In genomic region chr1:162062542-162063015, GRCh38 we compare ENCODE assay signal across 1 cellular context.
TF ChIP-seq lines count a peak whose summit lies in the region.

No MANE protein-coding gene starts in this region.

TF ChIP-seq in HEK293, 187 proteins besides CTCF, POLR2A, EP300 and RAD21 (continued from another document and continues in another):
- TF ChIP-seq ZNF398 (tag by site-specific recombination; IDR thresholded peaks at IDR 0.05), result peak; percentile 29; the same call in 1 of the 2 replicates
- TF ChIP-seq ZFP69B (tag by site-specific recombination; IDR thresholded peaks at IDR 0.05), result peak; percentile 61
- TF ChIP-seq ZNF704 (tag by site-specific recombination; IDR thresholded peaks at IDR 0.05), result no peak
- TF ChIP-seq ZNF596 (tag by site-specific recombination; IDR thresholded peaks at IDR 0.05), result no peak; the same call in 1 of the 2 replicates
- TF ChIP-seq SP2 (tag by site-specific recombination; IDR thresholded peaks at IDR 0.05), result no peak
- TF ChIP-seq ZNF548 (tag by site-specific recombination; IDR thresholded peaks at IDR 0.05), result no peak
- TF ChIP-seq ZNF626 (tag by site-specific recombination; IDR thresholded peaks at IDR 0.05), result no peak
- no peak for TF ChIP-seq ZNF146 (tag by site-specific recombination; IDR thresholded peaks at IDR 0.05)
- TF ChIP-seq ZNF350 (tag by site-specific recombination; IDR thresholded peaks at IDR 0.05), result no peak
- peak; percentile 96 for TF ChIP-seq PRDM4 (tag by site-specific recombination; IDR thresholded peaks at IDR 0.05)
- TF ChIP-seq ZNF837 (tag by site-specific recombination; IDR thresholded peaks at IDR 0.05), result no peak
- TF ChIP-seq ZBTB6 (tag by site-specific recombination; IDR thresholded peaks at IDR 0.05), result no peak
- no peak for TF ChIP-seq ZNF324 (tag by site-specific recombination; IDR thresholded peaks at IDR 0.05)
- peak; percentile 87 for TF ChIP-seq ZNF843 (tag by site-specific recombination; IDR thresholded peaks at IDR 0.05)
- no peak for TF ChIP-seq ZNF660 (tag by site-specific recombination; IDR thresholded peaks at IDR 0.05)
- no peak for TF ChIP-seq ZNF221 (tag by site-specific recombination; IDR thresholded peaks at IDR 0.05; ENCODE audit: borderline replicate concordance)
- no peak for TF ChIP-seq ELK4 (IDR thresholded peaks at IDR 0.05; ENCODE audit: borderline replicate concordance, low read depth, low read length)
- no peak for TF ChIP-seq BCL11B (tag by site-specific recombination; IDR thresholded peaks at IDR 0.05; ENCODE audit: low read depth)
- no peak for TF ChIP-seq ZBTB21 (tag by site-specific recombination; IDR thresholded peaks at IDR 0.05)
- peak; percentile 57 for TF ChIP-seq WT1 (tag by site-specific recombination; IDR thresholded peaks at IDR 0.05)
- TF ChIP-seq ZNF169 (tag by site-specific recombination; IDR thresholded peaks at IDR 0.05), result no peak
- TF ChIP-seq OSR2 (tag by site-specific recombination; IDR thresholded peaks at IDR 0.05), result peak; percentile 51; the same call in 1 of the 2 replicates
- TF ChIP-seq ZNF140 (tag by site-specific recombination; IDR thresholded peaks at IDR 0.05), result no peak
- peak; percentile 78 for TF ChIP-seq ZNF768 (tag by site-specific recombination; IDR thresholded peaks at IDR 0.05)
- TF ChIP-seq ZNF19 (tag by site-specific recombination; IDR thresholded peaks at IDR 0.05; ENCODE audit: low read depth), result no peak
- TF ChIP-seq ZNF561 (tag by site-specific recombination; IDR thresholded peaks at IDR 0.05; ENCODE audit: borderline replicate concordance), result peak; percentile 94
- no peak for TF ChIP-seq MYNN (tag by site-specific recombination; IDR thresholded peaks at IDR 0.05; ENCODE audit: borderline replicate concordance)
- no peak for TF ChIP-seq ZNF747 (tag by site-specific recombination; IDR thresholded peaks at IDR 0.05)
- no peak for TF ChIP-seq AEBP2 (tag by site-specific recombination; IDR thresholded peaks at IDR 0.05; ENCODE audit: borderline replicate concordance)
- TF ChIP-seq ZNF433 (tag by site-specific recombination; IDR thresholded peaks at IDR 0.05; ENCODE audit: low read depth), result no peak
- peak; percentile 69; the same call in 1 of the 2 replicates for TF ChIP-seq ZBTB48 (tag by site-specific recombination; IDR thresholded peaks at IDR 0.05)
- TF ChIP-seq MEIS1 (CRISPR knock-in tag; IDR thresholded peaks at IDR 0.05; ENCODE audit: borderline replicate concordance), result no peak
- TF ChIP-seq ZSCAN23 (tag by site-specific recombination; IDR thresholded peaks at IDR 0.05), result no peak
- no peak for TF ChIP-seq ZNF23 (tag by site-specific recombination; IDR thresholded peaks at IDR 0.05; ENCODE audit: borderline replicate concordance)
- no peak for TF ChIP-seq ZNF670 (tag by site-specific recombination; IDR thresholded peaks at IDR 0.05; ENCODE audit: low read depth)
- TF ChIP-seq REST (tag by site-specific recombination; IDR thresholded peaks at IDR 0.05), result no peak
- TF ChIP-seq ZFP37 (tag by site-specific recombination; IDR thresholded peaks at IDR 0.05), result no peak
- TF ChIP-seq ZNF692 (tag by site-specific recombination; IDR thresholded peaks at IDR 0.05), result peak; percentile 87
- no peak for TF ChIP-seq PBX3 (CRISPR knock-in tag; IDR thresholded peaks at IDR 0.05)
- no peak for TF ChIP-seq ZNF404 (tag by site-specific recombination; IDR thresholded peaks at IDR 0.05)
- no peak for TF ChIP-seq KLF1 (tag by site-specific recombination; IDR thresholded peaks at IDR 0.05)
- TF ChIP-seq ZNF580 (tag by site-specific recombination; IDR thresholded peaks at IDR 0.05), result no peak
- TF ChIP-seq ZNF202 (tag by site-specific recombination; IDR thresholded peaks at IDR 0.05; ENCODE audit: borderline replicate concordance), result no peak
- TF ChIP-seq SCRT2 (tag by site-specific recombination; IDR thresholded peaks at IDR 0.05), result no peak
- TF ChIP-seq ZNF585B (tag by site-specific recombination; IDR thresholded peaks at IDR 0.05), result no peak
- peak; percentile 100 for TF ChIP-seq PRDM6 (tag by site-specific recombination; IDR thresholded peaks at IDR 0.05)
